In genomic region chr3:71366991-71367604, GRCh38 we compare ENCODE assay signal across 29 cellular contexts.
DNase-seq lines count a peak whose midpoint lies in the region; ATAC-seq and TF ChIP-seq lines count a peak whose summit lies in the region.
"Had no signal": no experiment of that assay in that cellular context is flagged by ENCODE, and none has a peak within 500 bp of the region (broad histone marks: within the 10 kb centered on the region; RNA-seq: fewer than 3 reads in every experiment).

No MANE protein-coding gene starts in this region.

- peak overlapping the region; percentile 19 for H3K27ac ChIP-seq in cardiac muscle cell
- H3K27ac ChIP-seq: colonic mucosa, hepatocyte, pancreas, upper lobe of right lung had no signal

- no peak for TF ChIP-seq CTCF in cardiac muscle cell (IDR thresholded peaks at IDR 0.05; ENCODE audit: low read depth, low read length)

- H3K27me3 Mint-ChIP-seq in activated CD8-positive, alpha-beta T cell treated with anti-CD3 and anti-CD28 coated beads, Interleukin-2, amount 10 ng/mL, durations not matched to agents 7 days and 5 days (ENCODE audit: low read depth) = no peaks in the 10 kb centered on the region
- no peaks in the 10 kb centered on the region for H3K27me3 Mint-ChIP-seq in naive B cell
- H3K27me3 Mint-ChIP-seq: stimulated activated naive B cell treated with anti-CD40 and anti-IgM and Interleukin-4, amounts not matched to agents 10 μg/mL and 1 μg/mL and 100 μg/mL, for 72 hours had no signal

- intact Hi-C loops in Right ventricle myocardium superior (cut with DNase I) = no loop called here

- H3K9me3 ChIP-seq in cardiac muscle cell (ENCODE audit: low read depth) = no peaks in the 10 kb centered on the region
- H3K9me3 ChIP-seq: colonic mucosa, pancreas, upper lobe of right lung had no signal

- peaks cover 14% of the 10 kb centered on the region for H3K4me1 ChIP-seq in cardiac muscle cell (ENCODE audit: low read depth)
- H3K4me1 ChIP-seq: colonic mucosa had no signal

- no peaks in the 10 kb centered on the region for H3K27me3 ChIP-seq in cardiac muscle cell
- H3K27me3 ChIP-seq: colonic mucosa, hepatocyte, pancreas, upper lobe of right lung had no signal

- no peak overlapping the region for H3K4me3 Mint-ChIP-seq in activated CD8-positive, alpha-beta T cell treated with anti-CD3 and anti-CD28 coated beads, Interleukin-2, amount 10 ng/mL, durations not matched to agents 7 days and 5 days
- H3K4me3 Mint-ChIP-seq in naive B cell = peak overlapping the region in 2 of 8 donors; percentile 17 to 63
- H3K4me3 Mint-ChIP-seq: nephron; stimulated activated naive B cell treated with anti-CD40 and anti-IgM and Interleukin-4, amounts not matched to agents 10 μg/mL and 1 μg/mL and 100 μg/mL, for 72 hours had no signal

- no peaks in the 10 kb centered on the region for H3K36me3 Mint-ChIP-seq in activated CD8-positive, alpha-beta T cell treated with anti-CD3 and anti-CD28 coated beads, Interleukin-2, amount 10 ng/mL, durations not matched to agents 7 days and 5 days (ENCODE audit: low read depth)
- H3K36me3 Mint-ChIP-seq in naive B cell = peaks cover 7 to 8% of the 10 kb centered on the region in 2 donors

- no peak overlapping the region for H3K27ac Mint-ChIP-seq in activated CD8-positive, alpha-beta T cell treated with anti-CD3 and anti-CD28 coated beads, Interleukin-2, amount 10 ng/mL, durations not matched to agents 7 days and 5 days
- peak overlapping the region in 5 of 6 donors; percentile 5 to 85 (median 49) for H3K27ac Mint-ChIP-seq in naive B cell
- H3K27ac Mint-ChIP-seq: stimulated activated naive B cell treated with anti-CD40 and anti-IgM and Interleukin-4, amounts not matched to agents 10 μg/mL and 1 μg/mL and 100 μg/mL, for 72 hours had no signal

- ATAC-seq in Right ventricle myocardium superior (ENCODE audit: poor library complexity) (no peak), naive B cell (ENCODE audit: low read depth in 2 of 2) (no peak), GM18861 (IDR thresholded peaks at IDR 0.05; ENCODE audit: unreplicated experiment) (no peak)
- peak; percentile 33 for ATAC-seq in activated CD8-positive, alpha-beta T cell treated with anti-CD3 and anti-CD28 coated beads, Interleukin-2, amount 10 ng/mL, durations not matched to agents 7 days and 5 days
- ATAC-seq: pancreas; stimulated activated naive B cell treated with anti-CD40 and anti-IgM and Interleukin-4, amounts not matched to agents 10 μg/mL and 1 μg/mL and 100 μg/mL, for 72 hours; upper lobe of right lung had no signal

- DNase-seq in cardiac muscle cell (ENCODE audit: low read depth in 1 of 2, low spot score in 1 of 2) (peak in 1 of 2 donors; percentile 13), Right ventricle myocardium superior (no peak), naive B cell (no peak), NCI-H1092 treated with DMSO at 0.1 percent for 48 hours (lab: John Stamatoyannopoulos, UW) (no peak), ecto neural progenitor cell (ENCODE audit: low spot score) (no peak), NCI-H748 (lab: John Stamatoyannopoulos, UW; ENCODE audit: unreplicated experiment) (no peak)
- DNase-seq in activated CD8-positive, alpha-beta T cell treated with anti-CD3 and anti-CD28 coated beads, Interleukin-2, amount 10 ng/mL, durations not matched to agents 7 days and 5 days = no peak
- DNase-seq: 8988T; activated CD4-positive, alpha-beta T cell treated with anti-CD3 and anti-CD28 coated beads, Interleukin-2, amount 50 U/mL, for 48 hours; activated naive CD4-positive, alpha-beta T cell treated with anti-CD3 and anti-CD28 coated beads, Interleukin-2, amount 50 U/mL, for 16 hours; aorta; colonic mucosa; effector CD8-positive, alpha-beta T cell; H7; MV-4-11; NCI-H146; NCI-H2107; NCI-H774; pancreas; retina; RPMI8226; small intestine; stimulated activated naive B cell treated with anti-CD40 and anti-IgM and Interleukin-4, amounts not matched to agents 10 μg/mL and 1 μg/mL and 100 μg/mL, for 72 hours; T-helper 1 cell; upper lobe of right lung had no signal

- no peak overlapping the region for H3K4me3 ChIP-seq in cardiac muscle cell
- H3K4me3 ChIP-seq: colonic mucosa, hepatocyte, lung, pancreas, upper lobe of right lung had no signal

- no peaks in the 10 kb centered on the region for H3K36me3 ChIP-seq in cardiac muscle cell
- H3K36me3 ChIP-seq: colonic mucosa, pancreas, upper lobe of right lung had no signal

- no peaks in the 10 kb centered on the region for H3K9me3 Mint-ChIP-seq in activated CD8-positive, alpha-beta T cell treated with anti-CD3 and anti-CD28 coated beads, Interleukin-2, amount 10 ng/mL, durations not matched to agents 7 days and 5 days (ENCODE audit: insufficient read depth)
- H3K9me3 Mint-ChIP-seq in naive B cell = no peaks in the 10 kb centered on the region
- H3K9me3 Mint-ChIP-seq: nephron; stimulated activated naive B cell treated with anti-CD40 and anti-IgM and Interleukin-4, amounts not matched to agents 10 μg/mL and 1 μg/mL and 100 μg/mL, for 72 hours had no signal

- CTCF ChIA-PET in activated CD8-positive, alpha-beta T cell treated with anti-CD3 and anti-CD28 coated beads, Interleukin-2, amount 10 ng/mL, durations not matched to agents 7 days and 5 days (lab: Charles Lee) = no interaction called here

- POLR2A ChIA-PET in activated CD8-positive, alpha-beta T cell treated with anti-CD3 and anti-CD28 coated beads, Interleukin-2, amount 10 ng/mL, durations not matched to agents 7 days and 5 days (lab: Charles Lee) = interaction anchor here (0.6 kb wide), 1 partner anchor 218 kb away, joined by 4 read pairs; no protein-coding TSS in a partner anchor

- H3K4me1 Mint-ChIP-seq in activated CD8-positive, alpha-beta T cell treated with anti-CD3 and anti-CD28 coated beads, Interleukin-2, amount 10 ng/mL, durations not matched to agents 7 days and 5 days (ENCODE audit: low read depth) = peaks cover 29% of the 10 kb centered on the region
- H3K4me1 Mint-ChIP-seq in naive B cell = peaks cover 42 to 79% (median 65%) of the 10 kb centered on the region in 3 donors
